15 cellular contexts compared by ENCODE assay signal in genomic region chr2:235048549-235048948, GRCh38.
DNase-seq lines count a peak whose midpoint lies in the region; ATAC-seq and TF ChIP-seq lines count a peak whose summit lies in the region.
"Had no signal": no experiment of that assay in that cellular context is flagged by ENCODE, and none has a peak within 500 bp of the region (broad histone marks: within the 10 kb centered on the region; RNA-seq: fewer than 3 reads in every experiment).

No MANE protein-coding gene starts in this region.

- H3K4me1 ChIP-seq in adrenal gland (replicated peaks in 1 of 2): peaks cover 0 to 11% of the 10 kb centered on the region in 2 donors
- H3K4me1 ChIP-seq in stomach: peaks cover 51 to 85% (median 66%) of the 10 kb centered on the region in 4 donors

- intact Hi-C loops in adrenal gland (cut with DNase I) (no loop called here), stomach (cut with DNase I; ENCODE audit: low total_unique reads) (loop anchor here (10.0 kb wide), 1 partner anchor 94 kb away; the partner anchor contains the start of gene SH3BP4)

- H3K4me3 ChIP-seq in adrenal gland (no peak overlapping the region), stomach (no peak overlapping the region)
- H3K4me3 ChIP-seq: GM12878 had no signal

- H3K9me3 ChIP-seq in adrenal gland (replicated peaks in 1 of 3) (no peaks in the 10 kb centered on the region), stomach (no peaks in the 10 kb centered on the region)

- H3K36me3 ChIP-seq in adrenal gland (replicated peaks in 1 of 2) (peaks cover 0 to 5% of the 10 kb centered on the region in 2 donors), stomach (peaks cover 5 to 33% (median 25%) of the 10 kb centered on the region in 4 donors)

- ATAC-seq in left lobe of liver: peak; percentile 36
- no peak for ATAC-seq in GM21576 (IDR thresholded peaks at IDR 0.05; ENCODE audit: unreplicated experiment)
- ATAC-seq in HG03520 (IDR thresholded peaks at IDR 0.05; ENCODE audit: unreplicated experiment): no peak
- no peak for ATAC-seq in GM18867 (IDR thresholded peaks at IDR 0.05; ENCODE audit: unreplicated experiment)
- ATAC-seq: GM12878, SK-N-SH treated with all-trans-retinoic acid at 6 μM for 48 hours had no signal

- no peak overlapping the region for H3K27ac ChIP-seq in adrenal gland
- peak overlapping the region; percentile 72 to 86 (median 78) for H3K27ac ChIP-seq in stomach

- peak; percentile 10 for DNase-seq in activated effector memory CD4-positive, alpha-beta T cell treated with anti-CD3 and anti-CD28 coated beads, Interleukin-2, amount 50 U/mL, for 16 hours
- DNase-seq in activated effector memory CD4-positive, alpha-beta T cell treated with Interleukin-2 at 50 U/mL for 16 hours: no peak
- DNase-seq in adrenal gland: peak in 4 of 7 donors; percentile 24 to 65 (median 32)
- DNase-seq in left lobe of liver (ENCODE audit: low spot score): peak; percentile 68
- peak; percentile 24 for DNase-seq in stomach
- DNase-seq: activated CD4-positive, alpha-beta memory T cell treated with anti-CD3 and anti-CD28 coated beads for 36 hours; CD4-positive, alpha-beta memory T cell; mesendoderm; NCI-H226; stimulated activated naive CD4-positive, alpha-beta T cell treated with Interleukin-2 at 50 U/mL for 16 hours had no signal

- 61 to 82% (median 79%) methylated on average over 6 to 7 of the region's 7 CpGs for WGBS in adrenal gland, 4 donors
- WGBS in stomach, 5 donors: 32 to 60% (median 38%) methylated on average over 7 of the region's 7 CpGs

- no peak for TF ChIP-seq EP300 in stomach (IDR thresholded peaks at IDR 0.05)

- H3K27me3 ChIP-seq in adrenal gland (no peaks in the 10 kb centered on the region), stomach (no peaks in the 10 kb centered on the region)

- no peak for TF ChIP-seq CTCF in adrenal gland (IDR thresholded peaks at IDR 0.05)
- TF ChIP-seq CTCF in stomach (IDR thresholded peaks at IDR 0.05): no peak

- TF ChIP-seq POLR2A in adrenal gland (IDR thresholded peaks at IDR 0.05) (no peak), stomach (IDR thresholded peaks at IDR 0.05) (no peak)

Comparison
In these comparisons a context has a peak if more than half of its experiments do, and no peak if none do; other contexts are left out.
1. H3K27ac ChIP-seq: peak in stomach (5 of 5); none in adrenal gland (0 of 5).